12 cellular contexts compared by ENCODE assay signal in genomic region chr14:50791201-50791600, GRCh38. TPM values are rescaled to one million over a fixed set of nuclear protein-coding genes. Genes with fewer than 3 reads are reported as not detected.
DNase-seq lines count a peak whose midpoint lies in the region; ATAC-seq and TF ChIP-seq lines count a peak whose summit lies in the region.
"Had no signal": no experiment of that assay in that cellular context is flagged by ENCODE, and none has a peak within 500 bp of the region (broad histone marks: within the 10 kb centered on the region; RNA-seq: fewer than 3 reads in every experiment).

No MANE protein-coding gene starts in this region.

- no peak overlapping the region for H3K9ac ChIP-seq in smooth muscle cell (ENCODE audit: low read depth)

- 88% methylated on average over 3 of the region's 3 CpGs for WGBS in smooth muscle cell (ENCODE audit: low lambda C conversion rate)

- peaks cover 10% of the 10 kb centered on the region for H3K36me3 Mint-ChIP-seq in activated naive CD4-positive, alpha-beta T cell treated with anti-CD3 and anti-CD28 coated beads, Interleukin-2, amount 50 U/mL, for 24 hours

- H3K27ac ChIP-seq in smooth muscle cell (ENCODE audit: low read depth): peak overlapping the region; percentile 51
- H3K27ac ChIP-seq: pancreas had no signal

- H3K36me3 ChIP-seq in smooth muscle cell (ENCODE audit: low read depth): no peaks in the 10 kb centered on the region
- H3K36me3 ChIP-seq: pancreas had no signal

- no peaks in the 10 kb centered on the region for H3K9me3 ChIP-seq in smooth muscle cell (replicated peaks; ENCODE audit: low read depth)
- H3K9me3 ChIP-seq: pancreas had no signal

- no peak overlapping the region for H3K4me3 ChIP-seq in smooth muscle cell
- H3K4me3 ChIP-seq: pancreas had no signal

- H3K9me3 Mint-ChIP-seq in activated naive CD4-positive, alpha-beta T cell treated with anti-CD3 and anti-CD28 coated beads, Interleukin-2, amount 50 U/mL, for 24 hours: no peaks in the 10 kb centered on the region
- H3K9me3 Mint-ChIP-seq: type B pancreatic cell had no signal

- no peak for DNase-seq in activated naive CD4-positive, alpha-beta T cell treated with anti-CD3 and anti-CD28 coated beads, Interleukin-2, amount 50 U/mL, for 16 hours
- DNase-seq in MV-4-11 (lab: John Stamatoyannopoulos, UW) (peak; percentile 18), smooth muscle cell (lab: John Stamatoyannopoulos, UW; ENCODE audit: unreplicated experiment) (no peak), D341Med (ENCODE audit: low spot score) (no peak), NCI-H187 (lab: John Stamatoyannopoulos, UW) (no peak)
- DNase-seq in activated effector memory CD4-positive, alpha-beta T cell treated with anti-CD3 and anti-CD28 coated beads, Interleukin-2, amount 50 U/mL, for 16 hours: no peak
- DNase-seq: activated T-cell treated with anti-CD3 and anti-CD28 coated beads, Interleukin-2, amount 50 U/mL, for 48 hours; NCI-H1105 treated with DMSO at 0.1 percent for 48 hours; pancreas had no signal

- H3K4me1 Mint-ChIP-seq in activated naive CD4-positive, alpha-beta T cell treated with anti-CD3 and anti-CD28 coated beads, Interleukin-2, amount 50 U/mL, for 24 hours: peaks cover 90% of the 10 kb centered on the region

- no peaks in the 10 kb centered on the region for H3K27me3 Mint-ChIP-seq in activated naive CD4-positive, alpha-beta T cell treated with anti-CD3 and anti-CD28 coated beads, Interleukin-2, amount 50 U/mL, for 24 hours
- H3K27me3 Mint-ChIP-seq: type B pancreatic cell had no signal

- H3K27ac Mint-ChIP-seq in activated naive CD4-positive, alpha-beta T cell treated with anti-CD3 and anti-CD28 coated beads, Interleukin-2, amount 50 U/mL, for 24 hours: peak overlapping the region; percentile 96
- H3K27ac Mint-ChIP-seq: type B pancreatic cell had no signal

- H3K4me2 ChIP-seq in smooth muscle cell: peak overlapping the region; percentile 30

- H3F3A ChIP-seq in smooth muscle cell (ENCODE audit: low read depth): peaks cover 16% of the 10 kb centered on the region

- ATAC-seq in GM21717 (IDR thresholded peaks at IDR 0.05; ENCODE audit: unreplicated experiment): peak; percentile 28
- ATAC-seq: pancreas had no signal

- no peaks in the 10 kb centered on the region for H4K20me1 ChIP-seq in smooth muscle cell (ENCODE audit: low read depth)

- peaks cover 29% of the 10 kb centered on the region for H3K4me1 ChIP-seq in smooth muscle cell (ENCODE audit: low read depth)

- no peak overlapping the region for H2AFZ ChIP-seq in smooth muscle cell (ENCODE audit: low read depth)

- peak overlapping the region; percentile 84 for H3K4me3 Mint-ChIP-seq in activated naive CD4-positive, alpha-beta T cell treated with anti-CD3 and anti-CD28 coated beads, Interleukin-2, amount 50 U/mL, for 24 hours
- H3K4me3 Mint-ChIP-seq: type B pancreatic cell had no signal

- TF ChIP-seq CTCF in smooth muscle cell (IDR thresholded peaks at IDR 0.05; ENCODE audit: borderline replicate concordance, insufficient read depth, poor library complexity, severe bottlenecking): no peak

- H3K79me2 ChIP-seq in smooth muscle cell (ENCODE audit: low read depth): peaks cover 6% of the 10 kb centered on the region

- no peaks in the 10 kb centered on the region for H3K27me3 ChIP-seq in smooth muscle cell (ENCODE audit: low read depth)
- H3K27me3 ChIP-seq: pancreas had no signal

RNA-seq across cellular contexts. Expression of gene NIN, which starts 39.8 kb away (rescaled TPM):
- 14.9 and 25.6 TPM in 2 replicates for total RNA-seq in smooth muscle cell
- 7.5 and 9.3 TPM in 2 replicates for polyA plus RNA-seq in smooth muscle cell
